ENCODE assay signal across 1 cellular context in the genomic region with DNA sequence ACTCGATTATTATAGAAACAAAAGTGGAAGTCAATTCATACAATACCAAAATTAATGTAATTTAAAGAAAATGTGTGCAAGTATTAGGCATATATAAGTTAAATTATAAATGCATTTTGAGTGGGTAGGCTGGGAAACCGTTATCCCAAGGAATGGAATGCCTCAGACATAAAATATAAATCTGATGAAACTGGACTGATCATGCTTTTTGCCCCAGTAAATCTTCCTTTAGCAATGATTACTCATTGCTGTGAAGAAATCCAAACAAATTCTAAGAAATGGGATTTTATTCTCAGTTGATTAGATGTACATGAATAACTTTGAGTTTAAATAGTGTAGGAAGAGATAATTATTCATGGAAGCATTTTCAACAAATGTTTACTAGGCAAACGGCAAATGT.
TF ChIP-seq lines count a peak whose summit lies in the region.

No MANE protein-coding gene starts in this region.

TF ChIP-seq in IMR-90, 13 proteins besides CTCF, POLR2A, EP300 and RAD21:
- TF ChIP-seq, protein P1, sequence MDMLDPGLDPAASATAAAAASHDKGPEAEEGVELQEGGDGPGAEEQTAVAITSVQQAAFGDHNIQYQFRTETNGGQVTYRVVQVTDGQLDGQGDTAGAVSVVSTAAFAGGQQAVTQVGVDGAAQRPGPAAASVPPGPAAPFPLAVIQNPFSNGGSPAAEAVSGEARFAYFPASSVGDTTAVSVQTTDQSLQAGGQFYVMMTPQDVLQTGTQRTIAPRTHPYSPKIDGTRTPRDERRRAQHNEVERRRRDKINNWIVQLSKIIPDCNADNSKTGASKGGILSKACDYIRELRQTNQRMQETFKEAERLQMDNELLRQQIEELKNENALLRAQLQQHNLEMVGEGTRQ (IDR thresholded peaks at IDR 0.05; ENCODE audit: low read depth, low read length), result no peak
- TF ChIP-seq MAFK (IDR thresholded peaks at IDR 0.05; ENCODE audit: low read depth, low read length) (no peak), NFE2L2 (IDR thresholded peaks at IDR 0.05; ENCODE audit: low read depth, low read length) (no peak), CEBPB (IDR thresholded peaks at IDR 0.05; ENCODE audit: low read depth, low read length) (peak; percentile 75), MXI1 (IDR thresholded peaks at IDR 0.05; ENCODE audit: borderline replicate concordance, low read depth, low read length) (no peak), SMC3 (IDR thresholded peaks at IDR 0.05; ENCODE audit: low read depth, low read length) (no peak), CHD1 (IDR thresholded peaks at IDR 0.05; ENCODE audit: low read depth, low read length) (no peak), FOS (IDR thresholded peaks at IDR 0.05; ENCODE audit: low read depth, low read length) (no peak)
